Comparison of ENCODE assay signal across 1 cellular context in the genomic region with DNA sequence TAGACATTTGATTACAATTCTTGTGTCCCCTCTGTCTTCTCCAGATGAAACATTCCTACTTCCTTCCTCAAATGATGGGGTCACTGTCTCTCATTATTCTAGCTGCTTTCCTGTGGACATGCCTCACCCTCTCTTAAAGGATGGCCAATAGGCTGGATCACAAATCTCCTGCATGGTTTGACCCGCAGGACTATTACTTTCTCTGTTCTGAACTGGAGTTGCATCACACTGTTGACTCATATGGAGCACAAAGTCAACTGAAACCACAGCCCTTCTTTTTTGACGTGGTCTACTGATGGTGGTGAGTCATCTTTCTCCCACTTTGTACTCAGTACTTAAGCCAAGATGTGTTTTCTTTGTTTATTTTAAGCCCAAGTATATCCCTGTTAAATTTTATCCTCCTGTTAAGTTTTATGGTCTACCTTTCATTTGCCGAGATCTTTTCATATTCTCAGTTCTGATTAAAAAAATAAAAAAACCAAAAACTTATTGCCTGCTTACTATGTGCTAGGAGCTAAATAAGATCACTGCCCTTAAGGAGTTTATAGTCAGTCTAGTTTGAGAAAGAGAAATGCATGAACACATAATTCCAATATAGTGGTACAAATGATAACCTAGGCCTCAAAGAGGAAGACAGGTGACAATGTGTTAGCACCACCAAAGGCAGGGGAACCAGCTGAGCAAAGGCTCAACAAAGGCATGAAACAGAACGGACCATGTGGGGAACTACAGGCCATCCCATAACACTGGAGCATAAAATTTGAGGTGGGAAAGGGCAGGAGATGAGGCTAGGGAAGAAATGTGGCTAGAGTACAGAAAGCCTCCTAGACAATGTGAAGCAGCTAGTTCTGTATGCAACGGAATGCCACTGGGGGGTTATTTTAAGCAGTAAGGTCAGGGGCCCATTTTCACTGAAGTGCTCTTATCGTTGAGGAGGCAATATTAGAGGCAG.
TF ChIP-seq lines count a peak whose summit lies in the region.

No MANE protein-coding gene starts in this region.

TF ChIP-seq in HepG2, 621 proteins besides CTCF, POLR2A, EP300 and RAD21 (continued from another document and continues in another):
- TF ChIP-seq, protein P1, sequence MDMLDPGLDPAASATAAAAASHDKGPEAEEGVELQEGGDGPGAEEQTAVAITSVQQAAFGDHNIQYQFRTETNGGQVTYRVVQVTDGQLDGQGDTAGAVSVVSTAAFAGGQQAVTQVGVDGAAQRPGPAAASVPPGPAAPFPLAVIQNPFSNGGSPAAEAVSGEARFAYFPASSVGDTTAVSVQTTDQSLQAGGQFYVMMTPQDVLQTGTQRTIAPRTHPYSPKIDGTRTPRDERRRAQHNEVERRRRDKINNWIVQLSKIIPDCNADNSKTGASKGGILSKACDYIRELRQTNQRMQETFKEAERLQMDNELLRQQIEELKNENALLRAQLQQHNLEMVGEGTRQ (IDR thresholded peaks at IDR 0.05; ENCODE audit: low read depth, low read length), result no peak
- TF ChIP-seq, protein P1 (CRISPR knock-in tag; IDR thresholded peaks at IDR 0.05; ENCODE audit: borderline replicate concordance), result no peak
- TF ChIP-seq ZNF746 (CRISPR knock-in tag; IDR thresholded peaks at IDR 0.05), result no peak
- TF ChIP-seq NFKBIZ (CRISPR knock-in tag; IDR thresholded peaks at IDR 0.05), result peak; percentile 92
- peak; percentile 95 for TF ChIP-seq DNMT3B (CRISPR knock-in tag; conservative IDR thresholded peaks at IDR 0.05)
- no peak for TF ChIP-seq ZNF652 (CRISPR knock-in tag; IDR thresholded peaks at IDR 0.05; ENCODE audit: borderline replicate concordance, low read depth)
- no peak for TF ChIP-seq ZNF546 (CRISPR knock-in tag; conservative IDR thresholded peaks at IDR 0.05)
- TF ChIP-seq CENPT (CRISPR knock-in tag; IDR thresholded peaks at IDR 0.05; ENCODE audit: low read depth), result no peak
- TF ChIP-seq ZBTB46 (CRISPR knock-in tag; IDR thresholded peaks at IDR 0.05; ENCODE audit: borderline replicate concordance), result 0 out of 2 replicates have a peak, but pooled peaks have one; percentile 23
- 0 out of 2 replicates have a peak, but pooled peaks have one; percentile 80 for TF ChIP-seq ZNF510 (CRISPR knock-in tag; IDR thresholded peaks at IDR 0.05; ENCODE audit: low read depth)
- TF ChIP-seq ZNF124 (CRISPR knock-in tag; IDR thresholded peaks at IDR 0.05), result peak; percentile 85
- TF ChIP-seq, protein P2, sequence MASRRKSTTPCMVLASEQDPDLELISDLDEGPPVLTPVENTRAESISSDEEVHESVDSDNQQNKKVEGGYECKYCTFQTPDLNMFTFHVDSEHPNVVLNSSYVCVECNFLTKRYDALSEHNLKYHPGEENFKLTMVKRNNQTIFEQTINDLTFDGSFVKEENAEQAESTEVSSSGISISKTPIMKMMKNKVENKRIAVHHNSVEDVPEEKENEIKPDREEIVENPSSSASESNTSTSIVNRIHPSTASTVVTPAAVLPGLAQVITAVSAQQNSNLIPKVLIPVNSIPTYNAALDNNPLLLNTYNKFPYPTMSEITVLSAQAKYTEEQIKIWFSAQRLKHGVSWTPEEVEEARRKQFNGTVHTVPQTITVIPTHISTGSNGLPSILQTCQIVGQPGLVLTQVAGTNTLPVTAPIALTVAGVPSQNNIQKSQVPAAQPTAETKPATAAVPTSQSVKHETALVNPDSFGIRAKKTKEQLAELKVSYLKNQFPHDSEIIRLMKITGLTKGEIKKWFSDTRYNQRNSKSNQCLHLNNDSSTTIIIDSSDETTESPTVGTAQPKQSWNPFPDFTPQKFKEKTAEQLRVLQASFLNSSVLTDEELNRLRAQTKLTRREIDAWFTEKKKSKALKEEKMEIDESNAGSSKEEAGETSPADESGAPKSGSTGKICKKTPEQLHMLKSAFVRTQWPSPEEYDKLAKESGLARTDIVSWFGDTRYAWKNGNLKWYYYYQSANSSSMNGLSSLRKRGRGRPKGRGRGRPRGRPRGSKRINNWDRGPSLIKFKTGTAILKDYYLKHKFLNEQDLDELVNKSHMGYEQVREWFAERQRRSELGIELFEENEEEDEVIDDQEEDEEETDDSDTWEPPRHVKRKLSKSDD (CRISPR knock-in tag; IDR thresholded peaks at IDR 0.05; ENCODE audit: low read depth), result peak; percentile 95
- TF ChIP-seq ZFX (CRISPR knock-in tag; IDR thresholded peaks at IDR 0.05; ENCODE audit: low read depth), result peak; percentile 50
- TF ChIP-seq TSC22D2 (CRISPR knock-in tag; IDR thresholded peaks at IDR 0.05; ENCODE audit: borderline replicate concordance), result no peak
- TF ChIP-seq, protein P3, sequence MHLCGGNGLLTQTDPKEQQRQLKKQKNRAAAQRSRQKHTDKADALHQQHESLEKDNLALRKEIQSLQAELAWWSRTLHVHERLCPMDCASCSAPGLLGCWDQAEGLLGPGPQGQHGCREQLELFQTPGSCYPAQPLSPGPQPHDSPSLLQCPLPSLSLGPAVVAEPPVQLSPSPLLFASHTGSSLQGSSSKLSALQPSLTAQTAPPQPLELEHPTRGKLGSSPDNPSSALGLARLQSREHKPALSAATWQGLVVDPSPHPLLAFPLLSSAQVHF (CRISPR knock-in tag; IDR thresholded peaks at IDR 0.05), result no peak
- 0 out of 2 replicates have a peak, but pooled peaks have one; percentile 24 for TF ChIP-seq ARNT2 (CRISPR knock-in tag; IDR thresholded peaks at IDR 0.05; ENCODE audit: low read depth)
- TF ChIP-seq ZNF713 (CRISPR knock-in tag; IDR thresholded peaks at IDR 0.05), result no peak
- TF ChIP-seq NKX3-1 (CRISPR knock-in tag; IDR thresholded peaks at IDR 0.05), result peak; percentile 80
- peak; percentile 87; the same call in 1 of the 2 replicates for TF ChIP-seq KDM4B (CRISPR knock-in tag; IDR thresholded peaks at IDR 0.05)
- TF ChIP-seq, protein P4, sequence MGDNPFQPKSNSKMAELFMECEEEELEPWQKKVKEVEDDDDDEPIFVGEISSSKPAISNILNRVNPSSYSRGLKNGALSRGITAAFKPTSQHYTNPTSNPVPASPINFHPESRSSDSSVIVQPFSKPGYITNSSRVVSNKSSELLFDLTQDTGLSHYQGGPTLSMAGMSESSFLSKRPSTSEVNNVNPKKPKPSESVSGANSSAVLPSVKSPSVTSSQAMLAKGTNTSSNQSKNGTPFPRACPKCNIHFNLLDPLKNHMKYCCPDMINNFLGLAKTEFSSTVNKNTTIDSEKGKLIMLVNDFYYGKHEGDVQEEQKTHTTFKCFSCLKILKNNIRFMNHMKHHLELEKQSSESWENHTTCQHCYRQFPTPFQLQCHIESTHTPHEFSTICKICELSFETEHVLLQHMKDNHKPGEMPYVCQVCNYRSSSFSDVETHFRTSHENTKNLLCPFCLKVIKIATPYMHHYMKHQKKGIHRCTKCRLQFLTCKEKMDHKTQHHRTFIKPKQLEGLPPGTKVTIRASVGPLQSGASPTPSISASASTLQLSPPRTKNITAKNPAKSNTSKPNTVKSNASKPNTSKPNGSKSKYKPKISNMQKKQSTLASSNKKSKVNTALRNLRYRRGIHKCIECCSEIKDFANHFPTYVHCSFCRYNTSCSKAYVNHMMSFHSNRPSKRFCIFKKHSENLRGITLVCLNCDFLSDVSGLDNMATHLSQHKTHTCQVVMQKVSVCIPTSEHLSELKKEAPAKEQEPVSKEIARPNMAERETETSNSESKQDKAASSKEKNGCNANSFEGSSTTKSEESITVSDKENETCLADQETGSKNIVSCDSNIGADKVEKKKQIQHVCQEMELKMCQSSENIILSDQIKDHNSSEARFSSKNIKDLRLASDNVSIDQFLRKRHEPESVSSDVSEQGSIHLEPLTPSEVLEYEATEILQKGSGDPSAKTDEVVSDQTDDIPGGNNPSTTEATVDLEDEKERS (CRISPR knock-in tag; IDR thresholded peaks at IDR 0.05), result peak; percentile 90; the same call in 1 of the 2 replicates
- TF ChIP-seq, protein P5, sequence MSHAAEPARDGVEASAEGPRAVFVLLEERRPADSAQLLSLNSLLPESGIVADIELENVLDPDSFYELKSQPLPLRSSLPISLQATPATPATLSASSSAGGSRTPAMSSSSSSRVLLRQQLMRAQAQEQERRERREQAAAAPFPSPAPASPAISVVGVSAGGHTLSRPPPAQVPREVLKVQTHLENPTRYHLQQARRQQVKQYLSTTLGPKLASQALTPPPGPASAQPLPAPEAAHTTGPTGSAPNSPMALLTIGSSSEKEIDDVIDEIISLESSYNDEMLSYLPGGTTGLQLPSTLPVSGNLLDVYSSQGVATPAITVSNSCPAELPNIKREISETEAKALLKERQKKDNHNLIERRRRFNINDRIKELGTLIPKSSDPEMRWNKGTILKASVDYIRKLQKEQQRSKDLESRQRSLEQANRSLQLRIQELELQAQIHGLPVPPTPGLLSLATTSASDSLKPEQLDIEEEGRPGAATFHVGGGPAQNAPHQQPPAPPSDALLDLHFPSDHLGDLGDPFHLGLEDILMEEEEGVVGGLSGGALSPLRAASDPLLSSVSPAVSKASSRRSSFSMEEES (CRISPR knock-in tag; IDR thresholded peaks at IDR 0.05), result peak; percentile 88
- TF ChIP-seq ZGPAT (CRISPR knock-in tag; IDR thresholded peaks at IDR 0.05), result peak; percentile 96
- TF ChIP-seq POLR2G (IDR thresholded peaks at IDR 0.05; ENCODE audit: low read depth, low read length), result peak; percentile 57; the same call in 1 of the 2 replicates
- TF ChIP-seq ZFP36 (IDR thresholded peaks at IDR 0.05; ENCODE audit: borderline replicate concordance, low read depth, low read length, partially characterized antibody), result no peak
- peak; percentile 78; the same call in 1 of the 2 replicates for TF ChIP-seq ZNF761 (CRISPR knock-in tag; conservative IDR thresholded peaks at IDR 0.05)
- no peak for TF ChIP-seq E2F2 (CRISPR knock-in tag; IDR thresholded peaks at IDR 0.05; ENCODE audit: borderline replicate concordance)
- TF ChIP-seq RXRB (CRISPR knock-in tag; IDR thresholded peaks at IDR 0.05; ENCODE audit: borderline replicate concordance), result peak; percentile 96
